17 cellular contexts compared by ENCODE assay signal in the genomic region with DNA sequence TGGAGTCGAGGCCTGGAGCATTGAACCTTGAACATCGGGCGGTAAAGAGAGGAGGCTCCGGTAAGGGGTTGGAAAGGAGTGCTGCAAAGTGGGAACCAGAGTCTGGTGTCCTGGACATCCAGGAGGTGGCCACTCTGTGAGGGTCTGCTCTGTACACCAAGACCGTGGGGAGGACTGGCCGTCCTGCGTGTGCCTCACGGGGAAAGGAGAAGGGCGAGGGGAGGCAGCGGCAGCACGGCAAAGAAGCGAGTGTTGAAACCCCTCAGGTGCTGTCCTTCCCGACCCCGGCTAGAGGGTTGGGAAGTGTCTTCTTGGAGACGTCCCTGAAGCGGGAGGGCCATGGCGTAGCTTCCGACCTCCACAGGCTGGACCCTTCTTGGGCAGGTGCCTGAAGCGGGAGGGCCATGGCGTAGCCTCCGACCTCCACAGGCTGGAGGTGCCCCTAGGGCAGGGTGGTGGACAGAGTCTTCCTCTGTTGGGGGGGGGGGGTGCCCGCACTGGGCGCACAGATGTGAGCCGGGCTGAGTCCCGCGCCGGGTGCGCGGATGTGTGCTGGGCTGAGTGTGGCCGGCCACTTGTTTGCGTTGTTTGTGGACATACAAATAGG. TPM values are rescaled to one million over a fixed set of nuclear protein-coding genes. Genes with fewer than 3 reads are reported as not detected.
DNase-seq lines count a peak whose midpoint lies in the region; ATAC-seq and TF ChIP-seq lines count a peak whose summit lies in the region.
"Had no signal": no experiment of that assay in that cellular context is flagged by ENCODE, and none has a peak within 500 bp of the region (broad histone marks: within the 10 kb centered on the region; RNA-seq: fewer than 3 reads in every experiment).

No MANE protein-coding gene starts in this region.

- H3K4me1 ChIP-seq in effector memory CD4-positive, alpha-beta T cell (ENCODE audit: control insufficient read depth, insufficient read depth, low read length, poor library complexity, severe bottlenecking), result peaks cover 3% of the 10 kb centered on the region
- peaks cover 24% of the 10 kb centered on the region for H3K4me1 ChIP-seq in body of pancreas

- peaks cover 46% of the 10 kb centered on the region for H3K36me3 Mint-ChIP-seq in activated T-cell treated with anti-CD3 and anti-CD28 coated beads, Interleukin-2, amount 50 U/mL, for 24 hours (ENCODE audit: low read depth)
- peaks cover 18% of the 10 kb centered on the region for H3K36me3 Mint-ChIP-seq in activated T-helper 2 cell treated with anti-CD3 and anti-CD28 coated beads, Interferon-gamma antibody, Interleukin-2, Interleukin-4, amounts not matched to agents 10 μg/mL and 5 μg/mL and 100 μg/mL, durations not matched to agents 14 hours and 24 hours and 36 hours (ENCODE audit: low read depth)
- H3K36me3 Mint-ChIP-seq in stimulated activated effector memory CD8-positive, alpha-beta T cell treated with anti-CD3 and anti-CD28 coated beads, Interleukin-12 subunit alpha, Interleukin-12 subunit beta, amount 100 ng/mL, for 72 hours, result peaks cover 43% of the 10 kb centered on the region

- H3K9me3 Mint-ChIP-seq in activated T-cell treated with anti-CD3 and anti-CD28 coated beads, Interleukin-2, amount 50 U/mL, for 24 hours, result no peaks in the 10 kb centered on the region
- no peaks in the 10 kb centered on the region for H3K9me3 Mint-ChIP-seq in activated T-helper 2 cell treated with anti-CD3 and anti-CD28 coated beads, Interferon-gamma antibody, Interleukin-2, Interleukin-4, amounts not matched to agents 10 μg/mL and 5 μg/mL and 100 μg/mL, durations not matched to agents 14 hours and 24 hours and 36 hours
- H3K9me3 Mint-ChIP-seq in stimulated activated effector memory CD8-positive, alpha-beta T cell treated with anti-CD3 and anti-CD28 coated beads, Interleukin-12 subunit alpha, Interleukin-12 subunit beta, amount 100 ng/mL, for 72 hours, result no peaks in the 10 kb centered on the region
- H3K9me3 Mint-ChIP-seq: CD14-positive monocyte had no signal

- peaks cover 40% of the 10 kb centered on the region for H3K4me1 Mint-ChIP-seq in activated T-cell treated with anti-CD3 and anti-CD28 coated beads, Interleukin-2, amount 50 U/mL, for 24 hours (ENCODE audit: low read depth)
- peaks cover 3% of the 10 kb centered on the region for H3K4me1 Mint-ChIP-seq in activated T-helper 2 cell treated with anti-CD3 and anti-CD28 coated beads, Interferon-gamma antibody, Interleukin-2, Interleukin-4, amounts not matched to agents 10 μg/mL and 5 μg/mL and 100 μg/mL, durations not matched to agents 14 hours and 24 hours and 36 hours (ENCODE audit: low read depth)
- H3K4me1 Mint-ChIP-seq in stimulated activated effector memory CD8-positive, alpha-beta T cell treated with anti-CD3 and anti-CD28 coated beads, Interleukin-12 subunit alpha, Interleukin-12 subunit beta, amount 100 ng/mL, for 72 hours, result peaks cover 40% of the 10 kb centered on the region

- no peak for ATAC-seq in stimulated activated effector memory CD8-positive, alpha-beta T cell treated with anti-CD3 and anti-CD28 coated beads, Interleukin-12 subunit alpha, Interleukin-12 subunit beta, amount 100 ng/mL, for 72 hours
- ATAC-seq in body of pancreas, result no peak

- peak overlapping the region; percentile 74 for H3K27ac Mint-ChIP-seq in activated T-cell treated with anti-CD3 and anti-CD28 coated beads, Interleukin-2, amount 50 U/mL, for 24 hours
- H3K27ac Mint-ChIP-seq in activated T-helper 2 cell treated with anti-CD3 and anti-CD28 coated beads, Interferon-gamma antibody, Interleukin-2, Interleukin-4, amounts not matched to agents 10 μg/mL and 5 μg/mL and 100 μg/mL, durations not matched to agents 14 hours and 24 hours and 36 hours, result peak overlapping the region; percentile 0
- H3K27ac Mint-ChIP-seq in stimulated activated effector memory CD8-positive, alpha-beta T cell treated with anti-CD3 and anti-CD28 coated beads, Interleukin-12 subunit alpha, Interleukin-12 subunit beta, amount 100 ng/mL, for 72 hours, result peak overlapping the region; percentile 75

- 87 to 93% methylated on average over 25 to 30 of the region's 31 CpGs for WGBS in body of pancreas, 2 donors

- H3K27me3 ChIP-seq in effector memory CD4-positive, alpha-beta T cell (replicated peaks; ENCODE audit: control insufficient read depth, insufficient read depth, low read length, poor library complexity, severe bottlenecking), result no peaks in the 10 kb centered on the region
- no peaks in the 10 kb centered on the region for H3K27me3 ChIP-seq in body of pancreas
- H3K27me3 ChIP-seq: adrenal gland, tibial nerve had no signal

- TF ChIP-seq CTCF in body of pancreas (IDR thresholded peaks at IDR 0.05), result no peak

- TF ChIP-seq POLR2A in body of pancreas (IDR thresholded peaks at IDR 0.05), result no peak

- peaks cover 6% of the 10 kb centered on the region for H3K36me3 ChIP-seq in effector memory CD4-positive, alpha-beta T cell (ENCODE audit: control insufficient read depth, insufficient read depth, low read length)
- peaks cover 0 to 2% of the 10 kb centered on the region in 2 donors for H3K36me3 ChIP-seq in body of pancreas (replicated peaks in 1 of 2; ENCODE audit: insufficient read depth in 1 of 2, low read depth in 2 of 2)
- H3K36me3 ChIP-seq: adrenal gland, prostate gland had no signal

- no peak overlapping the region for H3K4me3 ChIP-seq in effector memory CD4-positive, alpha-beta T cell (ENCODE audit: insufficient read depth, low read depth, low read length, poor library complexity, severe bottlenecking)
- H3K4me3 ChIP-seq in body of pancreas, result no peak overlapping the region
- H3K4me3 ChIP-seq: adrenal gland, lung, PC-9, prostate gland, tibial nerve had no signal

- H3K27me3 Mint-ChIP-seq in activated T-cell treated with anti-CD3 and anti-CD28 coated beads, Interleukin-2, amount 50 U/mL, for 24 hours, result no peaks in the 10 kb centered on the region
- no peaks in the 10 kb centered on the region for H3K27me3 Mint-ChIP-seq in activated T-helper 2 cell treated with anti-CD3 and anti-CD28 coated beads, Interferon-gamma antibody, Interleukin-2, Interleukin-4, amounts not matched to agents 10 μg/mL and 5 μg/mL and 100 μg/mL, durations not matched to agents 14 hours and 24 hours and 36 hours (ENCODE audit: low read depth)

- H3K27ac ChIP-seq in effector memory CD4-positive, alpha-beta T cell (ENCODE audit: insufficient read depth, low read length, poor library complexity, severe bottlenecking), result no peak overlapping the region
- no peak overlapping the region for H3K27ac ChIP-seq in body of pancreas
- H3K27ac ChIP-seq: PC-9, prostate gland, tibial nerve had no signal

- intact Hi-C loops in activated T-helper 2 cell treated with anti-CD3 and anti-CD28 coated beads, Interferon-gamma antibody, Interleukin-2, Interleukin-4, amounts not matched to agents 10 μg/mL and 5 μg/mL and 100 μg/mL, durations not matched to agents 14 hours and 24 hours and 36 hours (cut with micrococcal nuclease), result no loop called here
- intact Hi-C loops in head of caudate nucleus (cut with DNase I) (no loop called here), body of pancreas (cut with DNase I) (no loop called here)

- H3K9me3 ChIP-seq in effector memory CD4-positive, alpha-beta T cell (ENCODE audit: control insufficient read depth, low read length), result no peaks in the 10 kb centered on the region
- H3K9me3 ChIP-seq in body of pancreas, result no peaks in the 10 kb centered on the region
- H3K9me3 ChIP-seq: adrenal gland, prostate gland, tibial nerve had no signal

- DNase-seq in activated T-cell treated with anti-CD3 and anti-CD28 coated beads, Interleukin-2, amount 50 U/mL, for 24 hours, result no peak
- no peak for DNase-seq in activated T-cell treated with anti-CD3 and anti-CD28 coated beads, Interleukin-2, amount 50 U/mL, for 1 hour
- DNase-seq in activated T-helper 2 cell treated with anti-CD3 and anti-CD28 coated beads, Interferon-gamma antibody, Interleukin-2, Interleukin-4, amounts not matched to agents 10 μg/mL and 5 μg/mL and 100 μg/mL, durations not matched to agents 14 hours and 24 hours and 36 hours (ENCODE audit: low spot score), result no peak
- DNase-seq in head of caudate nucleus (peak in 37 of 42 donors; percentile 23 to 81 (median 55)), body of pancreas (no peak), RPMI8226 (no peak)
- no peak for DNase-seq in stimulated activated effector memory CD8-positive, alpha-beta T cell treated with anti-CD3 and anti-CD28 coated beads, Interleukin-12 subunit alpha, Interleukin-12 subunit beta, amount 100 ng/mL, for 72 hours (ENCODE audit: low spot score in 2 of 2)
- no peak for DNase-seq in effector memory CD4-positive, alpha-beta T cell
- DNase-seq: 8988T; activated CD4-positive, alpha-beta T cell treated with anti-CD3 and anti-CD28 coated beads, Interleukin-2, amount 50 U/mL, for 1 hour; adrenal gland; DMS79 treated with DMSO at 0.1 percent for 48 hours; PC-9 had no signal

- no peak overlapping the region for H3K4me3 Mint-ChIP-seq in activated T-cell treated with anti-CD3 and anti-CD28 coated beads, Interleukin-2, amount 50 U/mL, for 24 hours
- H3K4me3 Mint-ChIP-seq in activated T-helper 2 cell treated with anti-CD3 and anti-CD28 coated beads, Interferon-gamma antibody, Interleukin-2, Interleukin-4, amounts not matched to agents 10 μg/mL and 5 μg/mL and 100 μg/mL, durations not matched to agents 14 hours and 24 hours and 36 hours (ENCODE audit: low read depth), result no peak overlapping the region
- no peak overlapping the region for H3K4me3 Mint-ChIP-seq in stimulated activated effector memory CD8-positive, alpha-beta T cell treated with anti-CD3 and anti-CD28 coated beads, Interleukin-12 subunit alpha, Interleukin-12 subunit beta, amount 100 ng/mL, for 72 hours
- H3K4me3 Mint-ChIP-seq: CD14-positive monocyte had no signal

RNA-seq across cellular contexts. Expression of a gene that starts 42.0 kb away (rescaled TPM):
- total RNA-seq in activated T-helper 2 cell treated with anti-CD3 and anti-CD28 coated beads, Interferon-gamma antibody, Interleukin-2, Interleukin-4, amounts not matched to agents 10 μg/mL and 5 μg/mL and 100 μg/mL, durations not matched to agents 14 hours and 24 hours and 36 hours, result 92.9 and 95.2 TPM in 2 replicates
- 10 to 100 TPM; 10.6 to 25.1 TPM for total RNA-seq in body of pancreas

Comparison
In these comparisons a context has a peak if more than half of its experiments do, and no peak if none do; other contexts are left out.
1. DNase-seq: peak in head of caudate nucleus (37 of 42); none in activated T-cell treated with anti-CD3 and anti-CD28 coated beads, Interleukin-2, amount 50 U/mL, for 24 hours (single experiment), activated T-cell treated with anti-CD3 and anti-CD28 coated beads, Interleukin-2, amount 50 U/mL, for 1 hour (single experiment), activated T-helper 2 cell treated with anti-CD3 and anti-CD28 coated beads, Interferon-gamma antibody, Interleukin-2, Interleukin-4, amounts not matched to agents 10 μg/mL and 5 μg/mL and 100 μg/mL, durations not matched to agents 14 hours and 24 hours and 36 hours (single experiment), stimulated activated effector memory CD8-positive, alpha-beta T cell treated with anti-CD3 and anti-CD28 coated beads, Interleukin-12 subunit alpha, Interleukin-12 subunit beta, amount 100 ng/mL, for 72 hours (0 of 2), effector memory CD4-positive, alpha-beta T cell (0 of 3), body of pancreas (0 of 4) and RPMI8226 (single experiment).
2. H3K27ac Mint-ChIP-seq: peak in every context shown above with its lines; median percentile 75 in stimulated activated effector memory CD8-positive, alpha-beta T cell treated with anti-CD3 and anti-CD28 coated beads, Interleukin-12 subunit alpha, Interleukin-12 subunit beta, amount 100 ng/mL, for 72 hours; 74 in activated T-cell treated with anti-CD3 and anti-CD28 coated beads, Interleukin-2, amount 50 U/mL, for 24 hours; 0 in activated T-helper 2 cell treated with anti-CD3 and anti-CD28 coated beads, Interferon-gamma antibody, Interleukin-2, Interleukin-4, amounts not matched to agents 10 μg/mL and 5 μg/mL and 100 μg/mL, durations not matched to agents 14 hours and 24 hours and 36 hours.